ENCODE assay signal across 16 cellular contexts in genomic region chr6:79009819-79010218, GRCh38.
DNase-seq lines count a peak whose midpoint lies in the region; ATAC-seq and TF ChIP-seq lines count a peak whose summit lies in the region.
"Had no signal": no experiment of that assay in that cellular context is flagged by ENCODE, and none has a peak within 500 bp of the region (broad histone marks: within the 10 kb centered on the region; RNA-seq: fewer than 3 reads in every experiment).

No MANE protein-coding gene starts in this region.

- DNase-seq in heart right ventricle (no peak), cardiac septum (ENCODE audit: low spot score) (no peak), OCI-M1 (lab: John Stamatoyannopoulos, UW) (peak; percentile 14), NOMO-1 treated with DMSO at 0.1 percent for 48 hours (lab: John Stamatoyannopoulos, UW; ENCODE audit: unreplicated experiment) (no peak)
- no peak for DNase-seq in activated T-helper 1 cell treated with anti-CD3 and anti-CD28 coated beads, Interleukin-12 subunit alpha, Interleukin-12 subunit beta, Interleukin-2, Interleukin-4 antibody, amounts not matched to agents 30 ng/mL and 10 ng/mL and 1 ng/mL, durations not matched to agents 14 hours and 24 hours and 36 hours (ENCODE audit: low spot score)
- DNase-seq: BE2C; CD4-positive, alpha-beta memory T cell; DMS79; GM23248; IMR-90 had no signal

- peaks cover 15% of the 10 kb centered on the region for H3K36me3 Mint-ChIP-seq in activated T-helper 1 cell treated with anti-CD3 and anti-CD28 coated beads, Interleukin-12 subunit alpha, Interleukin-12 subunit beta, Interleukin-2, Interleukin-4 antibody, amounts not matched to agents 30 ng/mL and 10 ng/mL and 1 ng/mL, durations not matched to agents 14 hours and 24 hours and 36 hours (ENCODE audit: low read depth)
- peaks cover 20% of the 10 kb centered on the region for H3K36me3 Mint-ChIP-seq in stimulated activated memory B cell treated with anti-CD40 and anti-IgM and Interleukin-4, amounts not matched to agents 10 μg/mL and 1 μg/mL and 100 μg/mL, for 72 hours

- H3K36me3 ChIP-seq in heart right ventricle = peaks cover 0 to 62% (median 6%) of the 10 kb centered on the region in 9 donors

- peak in 5 of 8 donors; percentile 15 to 68 (median 41) for ATAC-seq in heart right ventricle
- no peak for ATAC-seq in stimulated activated memory B cell treated with anti-CD40 and anti-IgM and Interleukin-4, amounts not matched to agents 10 μg/mL and 1 μg/mL and 100 μg/mL, for 72 hours
- no peak for ATAC-seq in GM21717 (IDR thresholded peaks at IDR 0.05; ENCODE audit: unreplicated experiment)
- ATAC-seq: A549, GM12878, HCT116 had no signal

- intact Hi-C loops in heart right ventricle (cut with DNase I) = loop anchor here in 2 of 10 donors (10.0 kb wide), 2 partner anchors 55 to 525 kb away; partner anchors contain the start of gene LCA5 (in 1 of the 2)
- intact Hi-C loops in cardiac septum (cut with DNase I) = no loop called here
- intact Hi-C loops in activated T-helper 1 cell treated with anti-CD3 and anti-CD28 coated beads, Interleukin-12 subunit alpha, Interleukin-12 subunit beta, Interleukin-2, Interleukin-4 antibody, amounts not matched to agents 30 ng/mL and 10 ng/mL and 1 ng/mL, durations not matched to agents 14 hours and 24 hours and 36 hours (cut with micrococcal nuclease) = loop anchor here (5.0 kb wide), 1 partner anchor 48 kb away; no protein-coding TSS in a partner anchor

- H3K9me3 ChIP-seq in heart right ventricle = no peaks in the 10 kb centered on the region
- H3K9me3 ChIP-seq: A549, BE2C had no signal

- no peak overlapping the region for H3K4me3 Mint-ChIP-seq in activated T-helper 1 cell treated with anti-CD3 and anti-CD28 coated beads, Interleukin-12 subunit alpha, Interleukin-12 subunit beta, Interleukin-2, Interleukin-4 antibody, amounts not matched to agents 30 ng/mL and 10 ng/mL and 1 ng/mL, durations not matched to agents 14 hours and 24 hours and 36 hours
- no peak overlapping the region for H3K4me3 Mint-ChIP-seq in stimulated activated memory B cell treated with anti-CD40 and anti-IgM and Interleukin-4, amounts not matched to agents 10 μg/mL and 1 μg/mL and 100 μg/mL, for 72 hours

- H3K27ac Mint-ChIP-seq in activated T-helper 1 cell treated with anti-CD3 and anti-CD28 coated beads, Interleukin-12 subunit alpha, Interleukin-12 subunit beta, Interleukin-2, Interleukin-4 antibody, amounts not matched to agents 30 ng/mL and 10 ng/mL and 1 ng/mL, durations not matched to agents 14 hours and 24 hours and 36 hours = peak overlapping the region; percentile 62
- H3K27ac Mint-ChIP-seq in stimulated activated memory B cell treated with anti-CD40 and anti-IgM and Interleukin-4, amounts not matched to agents 10 μg/mL and 1 μg/mL and 100 μg/mL, for 72 hours = peak overlapping the region; percentile 6

- peak overlapping the region in 1 of 10 donors; percentile 46 for H3K27ac ChIP-seq in heart right ventricle
- H3K27ac ChIP-seq: A549, C4-2B, GM23248 had no signal

- WGBS in heart right ventricle, 2 donors = 50 to 70% methylated on average over 1 of the region's 1 CpG

- H3K4me1 ChIP-seq in heart right ventricle = peaks cover 0 to 33% (median 12%) of the 10 kb centered on the region in 9 donors
- H3K4me1 ChIP-seq: A549, BE2C had no signal

- H3K27me3 ChIP-seq in heart right ventricle = no peaks in the 10 kb centered on the region
- H3K27me3 ChIP-seq: BE2C had no signal

- H3K27me3 Mint-ChIP-seq in activated T-helper 1 cell treated with anti-CD3 and anti-CD28 coated beads, Interleukin-12 subunit alpha, Interleukin-12 subunit beta, Interleukin-2, Interleukin-4 antibody, amounts not matched to agents 30 ng/mL and 10 ng/mL and 1 ng/mL, durations not matched to agents 14 hours and 24 hours and 36 hours (ENCODE audit: insufficient read depth) = no peaks in the 10 kb centered on the region
- H3K27me3 Mint-ChIP-seq in stimulated activated memory B cell treated with anti-CD40 and anti-IgM and Interleukin-4, amounts not matched to agents 10 μg/mL and 1 μg/mL and 100 μg/mL, for 72 hours = no peaks in the 10 kb centered on the region
- H3K27me3 Mint-ChIP-seq: CD4-positive, alpha-beta memory T cell had no signal

- no peak for TF ChIP-seq CTCF in heart right ventricle (IDR thresholded peaks at IDR 0.05)

- H3K9me3 Mint-ChIP-seq in activated T-helper 1 cell treated with anti-CD3 and anti-CD28 coated beads, Interleukin-12 subunit alpha, Interleukin-12 subunit beta, Interleukin-2, Interleukin-4 antibody, amounts not matched to agents 30 ng/mL and 10 ng/mL and 1 ng/mL, durations not matched to agents 14 hours and 24 hours and 36 hours = no peaks in the 10 kb centered on the region
- H3K9me3 Mint-ChIP-seq in stimulated activated memory B cell treated with anti-CD40 and anti-IgM and Interleukin-4, amounts not matched to agents 10 μg/mL and 1 μg/mL and 100 μg/mL, for 72 hours = no peaks in the 10 kb centered on the region
- H3K9me3 Mint-ChIP-seq: CD4-positive, alpha-beta memory T cell had no signal

- no peak overlapping the region for H3K4me3 ChIP-seq in heart right ventricle
- H3K4me3 ChIP-seq: A549, GM12878, GM23248 had no signal

- H3K4me1 Mint-ChIP-seq in activated T-helper 1 cell treated with anti-CD3 and anti-CD28 coated beads, Interleukin-12 subunit alpha, Interleukin-12 subunit beta, Interleukin-2, Interleukin-4 antibody, amounts not matched to agents 30 ng/mL and 10 ng/mL and 1 ng/mL, durations not matched to agents 14 hours and 24 hours and 36 hours (ENCODE audit: low read depth) = no peaks in the 10 kb centered on the region
- H3K4me1 Mint-ChIP-seq in stimulated activated memory B cell treated with anti-CD40 and anti-IgM and Interleukin-4, amounts not matched to agents 10 μg/mL and 1 μg/mL and 100 μg/mL, for 72 hours = no peaks in the 10 kb centered on the region

Comparison
In these comparisons a context has a peak if more than half of its experiments do, and no peak if none do; other contexts are left out.
1. ATAC-seq: peak in heart right ventricle (5 of 8); none in stimulated activated memory B cell treated with anti-CD40 and anti-IgM and Interleukin-4, amounts not matched to agents 10 μg/mL and 1 μg/mL and 100 μg/mL, for 72 hours (single experiment) and GM21717 (single experiment).